In genomic region chr2:119223521-119224390, GRCh38 we compare ENCODE assay signal across 8 cellular contexts. TPM values are rescaled to one million over a fixed set of nuclear protein-coding genes. Genes with fewer than 3 reads are reported as not detected.
DNase-seq lines count a peak whose midpoint lies in the region; ATAC-seq and TF ChIP-seq lines count a peak whose summit lies in the region.

Gene STEAP3 (plus strand): TSS chr2:119223834. CDS start chr2:119231013, 7,179 bp downstream.

- WGBS in mesendoderm (ENCODE audit: extremely low coverage, insufficient coverage, low lambda C conversion rate) = no CpG with 5 or more reads among the region's 89 CpGs
- WGBS in tibial nerve, 2 donors = 0 to 2% methylated on average over 29 to 46 of the region's 89 CpGs

- H2BK120ac ChIP-seq in mesendoderm (ENCODE audit: low read depth, low read length) = no peak within 1 kb of the TSS

- H3K4me1 ChIP-seq in SJCRH30 (peaks cover 17% of the 10 kb centered on the region), mesendoderm (ENCODE audit: control insufficient read depth, low read depth, low read length) (peaks cover 11% of the 10 kb centered on the region), tibial nerve (peaks cover 0 to 18% (median 9%) of the 10 kb centered on the region in 4 donors)

- no peaks in the 10 kb centered on the region for H3K79me2 ChIP-seq in mesendoderm (ENCODE audit: control insufficient read depth, insufficient read depth, low read length)

- no peaks in the 10 kb centered on the region for H3K79me1 ChIP-seq in mesendoderm (ENCODE audit: low read length)

- no peaks in the 10 kb centered on the region for H3K36me3 ChIP-seq in SJCRH30
- no peaks in the 10 kb centered on the region for H3K36me3 ChIP-seq in mesendoderm (ENCODE audit: control insufficient read depth, insufficient read depth, low read length)
- no peaks in the 10 kb centered on the region for H3K36me3 ChIP-seq in tibial nerve

- peak within 1 kb of the TSS; percentile 65 for H3K4ac ChIP-seq in mesendoderm (ENCODE audit: low read depth, low read length)

- H3K27me3 Mint-ChIP-seq in activated CD4-positive, alpha-beta T cell treated with anti-CD3 and anti-CD28 coated beads, Interleukin-2, amount 10 ng/mL, durations not matched to agents 24 days and 14 days = peaks cover 43% of the 10 kb centered on the region
- H3K27me3 Mint-ChIP-seq in endothelial cell (ENCODE audit: unreplicated experiment) = peaks cover 4% of the 10 kb centered on the region

- H3K27me3 ChIP-seq in SJCRH30 (no peaks in the 10 kb centered on the region), mesendoderm (ENCODE audit: insufficient read depth, low read length, poor library complexity) (no peaks in the 10 kb centered on the region), tibial nerve (peaks cover 0 to 10% of the 10 kb centered on the region in 2 donors)

- peak within 1 kb of the TSS; percentile 52 for H3K18ac ChIP-seq in mesendoderm (ENCODE audit: low read length)

- DNase-seq in activated CD4-positive, alpha-beta T cell treated with anti-CD3 and anti-CD28 coated beads, Interleukin-2, amount 10 ng/mL, durations not matched to agents 24 days and 14 days = peak; percentile 57
- no peak for DNase-seq in activated CD4-positive, alpha-beta T cell treated with anti-CD3 and anti-CD28 coated beads for 48 hours
- DNase-seq in HUDEP-2 (lab: John Stamatoyannopoulos, UW; ENCODE audit: unreplicated experiment in 76 of 76) (peak in 74 of 76 experiments; percentile 15 to 92 (median 81)), SJCRH30 (peak; percentile 84 to 85), endothelial cell (ENCODE audit: low spot score) (peak; percentile 68), mesendoderm (peak; percentile 93), tibial nerve (ENCODE audit: low spot score in 2 of 2) (peak; percentile 23 to 43)

- ATAC-seq in GM21717 (IDR thresholded peaks at IDR 0.05; ENCODE audit: unreplicated experiment) = peak; percentile 71

- peak within 1 kb of the TSS; percentile 93 for H3K56ac ChIP-seq in mesendoderm (ENCODE audit: low read length)

- peak within 1 kb of the TSS; percentile 72 for H2BK5ac ChIP-seq in mesendoderm (ENCODE audit: low read length)

- H3K23ac ChIP-seq in mesendoderm (ENCODE audit: low read length) = peak within 1 kb of the TSS; percentile 66

- no peaks in the 10 kb centered on the region for H3K36me3 Mint-ChIP-seq in activated CD4-positive, alpha-beta T cell treated with anti-CD3 and anti-CD28 coated beads, Interleukin-2, amount 10 ng/mL, durations not matched to agents 24 days and 14 days (ENCODE audit: low read depth)
- no peaks in the 10 kb centered on the region for H3K36me3 Mint-ChIP-seq in endothelial cell (ENCODE audit: low read depth, unreplicated experiment)

- no peak within 1 kb of the TSS for H4K5ac ChIP-seq in mesendoderm (ENCODE audit: low read length)

- no peaks in the 10 kb centered on the region for H3K4me1 Mint-ChIP-seq in activated CD4-positive, alpha-beta T cell treated with anti-CD3 and anti-CD28 coated beads, Interleukin-2, amount 10 ng/mL, durations not matched to agents 24 days and 14 days
- peaks cover 37% of the 10 kb centered on the region for H3K4me1 Mint-ChIP-seq in endothelial cell (ENCODE audit: unreplicated experiment)

- H3K9me3 ChIP-seq in SJCRH30 (replicated peaks) (no peaks in the 10 kb centered on the region), tibial nerve (no peaks in the 10 kb centered on the region)

- no peak within 1 kb of the TSS for H3K27ac Mint-ChIP-seq in activated CD4-positive, alpha-beta T cell treated with anti-CD3 and anti-CD28 coated beads, Interleukin-2, amount 10 ng/mL, durations not matched to agents 24 days and 14 days
- no peak within 1 kb of the TSS for H3K27ac Mint-ChIP-seq in endothelial cell (ENCODE audit: unreplicated experiment)

- intact Hi-C loops in activated CD4-positive, alpha-beta T cell treated with anti-CD3 and anti-CD28 coated beads, Interleukin-2, amount 10 ng/mL, durations not matched to agents 24 days and 14 days (cut with micrococcal nuclease) = no loop called here

- H3K4me2 ChIP-seq in mesendoderm (ENCODE audit: low read length) = peak within 1 kb of the TSS; percentile 78

- peak within 1 kb of the TSS; percentile 0 for H2AK5ac ChIP-seq in mesendoderm (ENCODE audit: low read length)

- peak within 1 kb of the TSS; percentile 72 for H3K27ac ChIP-seq in SJCRH30
- no peak within 1 kb of the TSS for H3K27ac ChIP-seq in mesendoderm (ENCODE audit: low read depth, low read length)
- H3K27ac ChIP-seq in tibial nerve = peak within 1 kb of the TSS in 2 of 4 donors; percentile 59 to 65

- no peak within 1 kb of the TSS for H4K8ac ChIP-seq in mesendoderm (ENCODE audit: low read depth, low read length)

- no peak for TF ChIP-seq POLR2A in tibial nerve (IDR thresholded peaks at IDR 0.05)

- TF ChIP-seq CTCF in endothelial cell (IDR thresholded peaks at IDR 0.05; ENCODE audit: unreplicated experiment) = no peak
- no peak for TF ChIP-seq CTCF in tibial nerve (IDR thresholded peaks at IDR 0.05)

- H3K9me3 Mint-ChIP-seq in activated CD4-positive, alpha-beta T cell treated with anti-CD3 and anti-CD28 coated beads, Interleukin-2, amount 10 ng/mL, durations not matched to agents 24 days and 14 days = no peaks in the 10 kb centered on the region
- no peaks in the 10 kb centered on the region for H3K9me3 Mint-ChIP-seq in endothelial cell (ENCODE audit: unreplicated experiment)

- no peak for TF ChIP-seq EP300 in tibial nerve (IDR thresholded peaks at IDR 0.05)

- H3K9ac ChIP-seq in mesendoderm (ENCODE audit: low read length) = peak within 1 kb of the TSS; percentile 83

- no peak within 1 kb of the TSS for H2BK15ac ChIP-seq in mesendoderm (replicated peaks; ENCODE audit: low read depth)

- H3K4me3 ChIP-seq in SJCRH30 = peak within 1 kb of the TSS; percentile 75
- H3K4me3 ChIP-seq in mesendoderm (ENCODE audit: low read length) = peak within 1 kb of the TSS; percentile 33
- peak within 1 kb of the TSS; percentile 46 to 72 (median 60) for H3K4me3 ChIP-seq in tibial nerve

- H3K4me3 Mint-ChIP-seq in activated CD4-positive, alpha-beta T cell treated with anti-CD3 and anti-CD28 coated beads, Interleukin-2, amount 10 ng/mL, durations not matched to agents 24 days and 14 days = no peak within 1 kb of the TSS
- peak within 1 kb of the TSS; percentile 59 for H3K4me3 Mint-ChIP-seq in endothelial cell (ENCODE audit: unreplicated experiment)

RNA-seq across cellular contexts. Expression of gene STEAP3, which starts in this region (rescaled TPM):
- 0.16 and 0.19 TPM in 2 replicates for total RNA-seq in activated CD4-positive, alpha-beta T cell treated with anti-CD3 and anti-CD28 coated beads, Interleukin-2, amount 10 ng/mL, durations not matched to agents 24 days and 14 days
- total RNA-seq in SJCRH30 (2014; rRNA removed; shearing (Covaris generic)) = 2.2 and 2.6 TPM in 2 replicates
- total RNA-seq in endothelial cell (ENCODE audit: unreplicated experiment) = 17.9 TPM
- polyA plus RNA-seq in mesendoderm (2013, experiment 1 of 2) = 13.7 TPM
- polyA plus RNA-seq in mesendoderm (2013, experiment 2 of 2) = 12.8 TPM
- 10 to 100 TPM in 1 of 4 donors, 1 to 10 TPM in 3; 5.5 to 19.8 (median 8.1) TPM for total RNA-seq in tibial nerve

Comparison
In these comparisons a context has a peak if more than half of its experiments do, and no peak if none do; other contexts are left out.
1. Peak in DNase-seq in activated CD4-positive, alpha-beta T cell treated with anti-CD3 and anti-CD28 coated beads, Interleukin-2, amount 10 ng/mL, durations not matched to agents 24 days and 14 days; RNA of the gene not detected or under 1 TPM.